1 cellular context compared by ENCODE assay signal in the genomic region with DNA sequence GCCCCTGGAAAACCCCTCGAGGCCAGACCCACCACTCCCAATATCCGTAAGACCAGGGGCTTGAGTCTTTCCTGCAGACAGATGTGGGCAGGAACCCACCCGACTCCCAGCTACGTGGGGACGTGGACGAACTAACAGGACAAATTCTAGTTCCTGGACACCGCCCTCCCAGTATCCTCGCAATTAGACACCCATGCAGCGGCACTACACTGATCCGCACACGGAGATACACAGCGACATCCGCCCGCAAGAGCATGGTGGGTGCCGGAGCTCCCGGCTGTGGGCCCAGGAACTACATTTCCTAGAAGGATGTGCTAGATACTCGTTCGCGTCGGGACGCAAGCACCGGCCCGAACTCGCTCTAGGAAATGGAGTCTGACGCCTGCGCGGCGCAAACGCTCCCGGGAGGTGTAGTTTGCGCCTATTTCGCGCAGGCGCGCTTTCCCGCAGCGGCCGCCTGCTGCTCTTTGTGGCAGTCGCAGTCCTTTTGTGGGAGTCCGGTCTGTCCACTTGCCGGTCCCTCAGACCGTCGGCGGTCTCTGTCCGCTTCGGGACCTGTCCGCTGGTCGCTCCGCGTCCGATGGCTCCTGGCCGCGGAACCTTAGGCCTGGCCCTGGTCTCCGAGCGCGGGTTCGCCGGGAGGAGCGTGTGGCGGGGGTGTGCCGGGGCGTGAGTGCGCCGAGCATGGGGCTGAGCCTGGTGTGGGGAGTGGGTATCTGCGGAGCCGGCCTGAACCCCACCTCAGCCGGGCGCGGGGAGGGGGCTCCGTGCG.
TF ChIP-seq lines count a peak whose summit lies in the region.

TSS of gene ZNF74 (plus strand) at position 447 of the 772 bp plus-strand sequence. CDS start 478 bp downstream, outside the sequence.

TF ChIP-seq in K562, 482 proteins besides CTCF, POLR2A, EP300 and RAD21 (continued from another document and continues in another):
- peak; percentile 83; the same call in 1 of the 2 replicates for TF ChIP-seq ZBTB9 (CRISPR knock-in tag; IDR thresholded peaks at IDR 0.05)
- TF ChIP-seq KLF1 (tag; IDR thresholded peaks at IDR 0.05), result peak; percentile 90
- TF ChIP-seq, protein P1, sequence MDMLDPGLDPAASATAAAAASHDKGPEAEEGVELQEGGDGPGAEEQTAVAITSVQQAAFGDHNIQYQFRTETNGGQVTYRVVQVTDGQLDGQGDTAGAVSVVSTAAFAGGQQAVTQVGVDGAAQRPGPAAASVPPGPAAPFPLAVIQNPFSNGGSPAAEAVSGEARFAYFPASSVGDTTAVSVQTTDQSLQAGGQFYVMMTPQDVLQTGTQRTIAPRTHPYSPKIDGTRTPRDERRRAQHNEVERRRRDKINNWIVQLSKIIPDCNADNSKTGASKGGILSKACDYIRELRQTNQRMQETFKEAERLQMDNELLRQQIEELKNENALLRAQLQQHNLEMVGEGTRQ (CRISPR knock-in tag; IDR thresholded peaks at IDR 0.05), result no peak
- no peak for TF ChIP-seq ZNF282 (CRISPR knock-in tag; IDR thresholded peaks at IDR 0.05)
- no peak for TF ChIP-seq GABPA (tag; conservative IDR thresholded peaks at IDR 0.05; ENCODE audit: low read depth)
- peak; percentile 90 for TF ChIP-seq PML (IDR thresholded peaks at IDR 0.05; ENCODE audit: low read length)
- TF ChIP-seq ZBTB8A (IDR thresholded peaks at IDR 0.05; ENCODE audit: partially characterized antibody), result no peak
- TF ChIP-seq GATAD2B (IDR thresholded peaks at IDR 0.05; ENCODE audit: borderline replicate concordance), result no peak
- TF ChIP-seq IRF2 (CRISPR knock-in tag; IDR thresholded peaks at IDR 0.05), result no peak
- TF ChIP-seq, protein P2, sequence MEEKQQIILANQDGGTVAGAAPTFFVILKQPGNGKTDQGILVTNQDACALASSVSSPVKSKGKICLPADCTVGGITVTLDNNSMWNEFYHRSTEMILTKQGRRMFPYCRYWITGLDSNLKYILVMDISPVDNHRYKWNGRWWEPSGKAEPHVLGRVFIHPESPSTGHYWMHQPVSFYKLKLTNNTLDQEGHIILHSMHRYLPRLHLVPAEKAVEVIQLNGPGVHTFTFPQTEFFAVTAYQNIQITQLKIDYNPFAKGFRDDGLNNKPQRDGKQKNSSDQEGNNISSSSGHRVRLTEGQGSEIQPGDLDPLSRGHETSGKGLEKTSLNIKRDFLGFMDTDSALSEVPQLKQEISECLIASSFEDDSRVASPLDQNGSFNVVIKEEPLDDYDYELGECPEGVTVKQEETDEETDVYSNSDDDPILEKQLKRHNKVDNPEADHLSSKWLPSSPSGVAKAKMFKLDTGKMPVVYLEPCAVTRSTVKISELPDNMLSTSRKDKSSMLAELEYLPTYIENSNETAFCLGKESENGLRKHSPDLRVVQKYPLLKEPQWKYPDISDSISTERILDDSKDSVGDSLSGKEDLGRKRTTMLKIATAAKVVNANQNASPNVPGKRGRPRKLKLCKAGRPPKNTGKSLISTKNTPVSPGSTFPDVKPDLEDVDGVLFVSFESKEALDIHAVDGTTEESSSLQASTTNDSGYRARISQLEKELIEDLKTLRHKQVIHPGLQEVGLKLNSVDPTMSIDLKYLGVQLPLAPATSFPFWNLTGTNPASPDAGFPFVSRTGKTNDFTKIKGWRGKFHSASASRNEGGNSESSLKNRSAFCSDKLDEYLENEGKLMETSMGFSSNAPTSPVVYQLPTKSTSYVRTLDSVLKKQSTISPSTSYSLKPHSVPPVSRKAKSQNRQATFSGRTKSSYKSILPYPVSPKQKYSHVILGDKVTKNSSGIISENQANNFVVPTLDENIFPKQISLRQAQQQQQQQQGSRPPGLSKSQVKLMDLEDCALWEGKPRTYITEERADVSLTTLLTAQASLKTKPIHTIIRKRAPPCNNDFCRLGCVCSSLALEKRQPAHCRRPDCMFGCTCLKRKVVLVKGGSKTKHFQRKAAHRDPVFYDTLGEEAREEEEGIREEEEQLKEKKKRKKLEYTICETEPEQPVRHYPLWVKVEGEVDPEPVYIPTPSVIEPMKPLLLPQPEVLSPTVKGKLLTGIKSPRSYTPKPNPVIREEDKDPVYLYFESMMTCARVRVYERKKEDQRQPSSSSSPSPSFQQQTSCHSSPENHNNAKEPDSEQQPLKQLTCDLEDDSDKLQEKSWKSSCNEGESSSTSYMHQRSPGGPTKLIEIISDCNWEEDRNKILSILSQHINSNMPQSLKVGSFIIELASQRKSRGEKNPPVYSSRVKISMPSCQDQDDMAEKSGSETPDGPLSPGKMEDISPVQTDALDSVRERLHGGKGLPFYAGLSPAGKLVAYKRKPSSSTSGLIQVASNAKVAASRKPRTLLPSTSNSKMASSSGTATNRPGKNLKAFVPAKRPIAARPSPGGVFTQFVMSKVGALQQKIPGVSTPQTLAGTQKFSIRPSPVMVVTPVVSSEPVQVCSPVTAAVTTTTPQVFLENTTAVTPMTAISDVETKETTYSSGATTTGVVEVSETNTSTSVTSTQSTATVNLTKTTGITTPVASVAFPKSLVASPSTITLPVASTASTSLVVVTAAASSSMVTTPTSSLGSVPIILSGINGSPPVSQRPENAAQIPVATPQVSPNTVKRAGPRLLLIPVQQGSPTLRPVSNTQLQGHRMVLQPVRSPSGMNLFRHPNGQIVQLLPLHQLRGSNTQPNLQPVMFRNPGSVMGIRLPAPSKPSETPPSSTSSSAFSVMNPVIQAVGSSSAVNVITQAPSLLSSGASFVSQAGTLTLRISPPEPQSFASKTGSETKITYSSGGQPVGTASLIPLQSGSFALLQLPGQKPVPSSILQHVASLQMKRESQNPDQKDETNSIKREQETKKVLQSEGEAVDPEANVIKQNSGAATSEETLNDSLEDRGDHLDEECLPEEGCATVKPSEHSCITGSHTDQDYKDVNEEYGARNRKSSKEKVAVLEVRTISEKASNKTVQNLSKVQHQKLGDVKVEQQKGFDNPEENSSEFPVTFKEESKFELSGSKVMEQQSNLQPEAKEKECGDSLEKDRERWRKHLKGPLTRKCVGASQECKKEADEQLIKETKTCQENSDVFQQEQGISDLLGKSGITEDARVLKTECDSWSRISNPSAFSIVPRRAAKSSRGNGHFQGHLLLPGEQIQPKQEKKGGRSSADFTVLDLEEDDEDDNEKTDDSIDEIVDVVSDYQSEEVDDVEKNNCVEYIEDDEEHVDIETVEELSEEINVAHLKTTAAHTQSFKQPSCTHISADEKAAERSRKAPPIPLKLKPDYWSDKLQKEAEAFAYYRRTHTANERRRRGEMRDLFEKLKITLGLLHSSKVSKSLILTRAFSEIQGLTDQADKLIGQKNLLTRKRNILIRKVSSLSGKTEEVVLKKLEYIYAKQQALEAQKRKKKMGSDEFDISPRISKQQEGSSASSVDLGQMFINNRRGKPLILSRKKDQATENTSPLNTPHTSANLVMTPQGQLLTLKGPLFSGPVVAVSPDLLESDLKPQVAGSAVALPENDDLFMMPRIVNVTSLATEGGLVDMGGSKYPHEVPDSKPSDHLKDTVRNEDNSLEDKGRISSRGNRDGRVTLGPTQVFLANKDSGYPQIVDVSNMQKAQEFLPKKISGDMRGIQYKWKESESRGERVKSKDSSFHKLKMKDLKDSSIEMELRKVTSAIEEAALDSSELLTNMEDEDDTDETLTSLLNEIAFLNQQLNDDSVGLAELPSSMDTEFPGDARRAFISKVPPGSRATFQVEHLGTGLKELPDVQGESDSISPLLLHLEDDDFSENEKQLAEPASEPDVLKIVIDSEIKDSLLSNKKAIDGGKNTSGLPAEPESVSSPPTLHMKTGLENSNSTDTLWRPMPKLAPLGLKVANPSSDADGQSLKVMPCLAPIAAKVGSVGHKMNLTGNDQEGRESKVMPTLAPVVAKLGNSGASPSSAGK (IDR thresholded peaks at IDR 0.05), result no peak
- TF ChIP-seq KAT2B (IDR thresholded peaks at IDR 0.05; ENCODE audit: low read depth, low read length), result peak; percentile 80
- peak; percentile 4; the same call in 1 of the 2 replicates for TF ChIP-seq HIVEP1 (CRISPR knock-in tag; IDR thresholded peaks at IDR 0.05)
- no peak for TF ChIP-seq HNRNPUL1 (IDR thresholded peaks at IDR 0.05; ENCODE audit: low read length)
- peak; percentile 98 for TF ChIP-seq ETS1 (conservative IDR thresholded peaks at IDR 0.05; ENCODE audit: control insufficient read depth, low read depth, low read length)
- TF ChIP-seq, protein P3, sequence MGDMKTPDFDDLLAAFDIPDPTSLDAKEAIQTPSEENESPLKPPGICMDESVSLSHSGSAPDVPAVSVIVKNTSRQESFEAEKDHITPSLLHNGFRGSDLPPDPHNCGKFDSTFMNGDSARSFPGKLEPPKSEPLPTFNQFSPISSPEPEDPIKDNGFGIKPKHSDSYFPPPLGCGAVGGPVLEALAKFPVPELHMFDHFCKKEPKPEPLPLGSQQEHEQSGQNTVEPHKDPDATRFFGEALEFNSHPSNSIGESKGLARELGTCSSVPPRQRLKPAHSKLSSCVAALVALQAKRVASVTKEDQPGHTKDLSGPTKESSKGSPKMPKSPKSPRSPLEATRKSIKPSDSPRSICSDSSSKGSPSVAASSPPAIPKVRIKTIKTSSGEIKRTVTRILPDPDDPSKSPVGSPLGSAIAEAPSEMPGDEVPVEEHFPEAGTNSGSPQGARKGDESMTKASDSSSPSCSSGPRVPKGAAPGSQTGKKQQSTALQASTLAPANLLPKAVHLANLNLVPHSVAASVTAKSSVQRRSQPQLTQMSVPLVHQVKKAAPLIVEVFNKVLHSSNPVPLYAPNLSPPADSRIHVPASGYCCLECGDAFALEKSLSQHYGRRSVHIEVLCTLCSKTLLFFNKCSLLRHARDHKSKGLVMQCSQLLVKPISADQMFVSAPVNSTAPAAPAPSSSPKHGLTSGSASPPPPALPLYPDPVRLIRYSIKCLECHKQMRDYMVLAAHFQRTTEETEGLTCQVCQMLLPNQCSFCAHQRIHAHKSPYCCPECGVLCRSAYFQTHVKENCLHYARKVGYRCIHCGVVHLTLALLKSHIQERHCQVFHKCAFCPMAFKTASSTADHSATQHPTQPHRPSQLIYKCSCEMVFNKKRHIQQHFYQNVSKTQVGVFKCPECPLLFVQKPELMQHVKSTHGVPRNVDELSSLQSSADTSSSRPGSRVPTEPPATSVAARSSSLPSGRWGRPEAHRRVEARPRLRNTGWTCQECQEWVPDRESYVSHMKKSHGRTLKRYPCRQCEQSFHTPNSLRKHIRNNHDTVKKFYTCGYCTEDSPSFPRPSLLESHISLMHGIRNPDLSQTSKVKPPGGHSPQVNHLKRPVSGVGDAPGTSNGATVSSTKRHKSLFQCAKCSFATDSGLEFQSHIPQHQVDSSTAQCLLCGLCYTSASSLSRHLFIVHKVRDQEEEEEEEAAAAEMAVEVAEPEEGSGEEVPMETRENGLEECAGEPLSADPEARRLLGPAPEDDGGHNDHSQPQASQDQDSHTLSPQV (IDR thresholded peaks at IDR 0.05), result no peak
- no peak for TF ChIP-seq ZNF449 (CRISPR knock-in tag; IDR thresholded peaks at IDR 0.05)
- TF ChIP-seq TAF7 (tag; IDR thresholded peaks at IDR 0.05), result peak; percentile 85
- TF ChIP-seq ZC3H4 (CRISPR knock-in tag; IDR thresholded peaks at IDR 0.05; ENCODE audit: borderline replicate concordance), result no peak
- peak; percentile 62 to 94 (median 94) for TF ChIP-seq YY1 (IDR thresholded peaks at IDR 0.05; ENCODE audit: borderline replicate concordance in 1 of 3, control insufficient read depth in 1 of 3, extremely low read depth in 1 of 3, insufficient read depth in 3 of 3, insufficient read length in 1 of 3, insufficient replicate concordance in 2 of 3, low read depth in 1 of 3, low read length in 2 of 3)
- TF ChIP-seq STAT5A (IDR thresholded peaks at IDR 0.05; ENCODE audit: borderline replicate concordance, low read length), result no peak; the same call in 1 of the 2 replicates
- TF ChIP-seq ZNF263 (CRISPR knock-in tag; IDR thresholded peaks at IDR 0.05; ENCODE audit: borderline replicate concordance), result no peak
- TF ChIP-seq E2F3 (CRISPR knock-in tag; IDR thresholded peaks at IDR 0.05), result no peak; the same call in none of the 2 replicates
- TF ChIP-seq PHF8 (IDR thresholded peaks at IDR 0.05; ENCODE audit: borderline replicate concordance, low read length), result peak; percentile 100
- no peak for TF ChIP-seq ZNF280B (CRISPR knock-in tag; IDR thresholded peaks at IDR 0.05)
- peak; percentile 73 for TF ChIP-seq SMAD4 (CRISPR knock-in tag; conservative IDR thresholded peaks at IDR 0.05)
- no peak for TF ChIP-seq SREBF2 (CRISPR knock-in tag; IDR thresholded peaks at IDR 0.05)
- no peak for TF ChIP-seq TOE1 (IDR thresholded peaks at IDR 0.05; ENCODE audit: borderline replicate concordance)
- TF ChIP-seq TOE1 (CRISPR knock-in tag; IDR thresholded peaks at IDR 0.05; ENCODE audit: borderline replicate concordance, low read depth), result no peak
- TF ChIP-seq POLR2H (tag; IDR thresholded peaks at IDR 0.05; ENCODE audit: low read depth), result peak; percentile 94; the same call in 1 of the 2 replicates
- TF ChIP-seq FOXP1 (CRISPR knock-in tag; IDR thresholded peaks at IDR 0.05), result no peak
